In the genomic region with DNA sequence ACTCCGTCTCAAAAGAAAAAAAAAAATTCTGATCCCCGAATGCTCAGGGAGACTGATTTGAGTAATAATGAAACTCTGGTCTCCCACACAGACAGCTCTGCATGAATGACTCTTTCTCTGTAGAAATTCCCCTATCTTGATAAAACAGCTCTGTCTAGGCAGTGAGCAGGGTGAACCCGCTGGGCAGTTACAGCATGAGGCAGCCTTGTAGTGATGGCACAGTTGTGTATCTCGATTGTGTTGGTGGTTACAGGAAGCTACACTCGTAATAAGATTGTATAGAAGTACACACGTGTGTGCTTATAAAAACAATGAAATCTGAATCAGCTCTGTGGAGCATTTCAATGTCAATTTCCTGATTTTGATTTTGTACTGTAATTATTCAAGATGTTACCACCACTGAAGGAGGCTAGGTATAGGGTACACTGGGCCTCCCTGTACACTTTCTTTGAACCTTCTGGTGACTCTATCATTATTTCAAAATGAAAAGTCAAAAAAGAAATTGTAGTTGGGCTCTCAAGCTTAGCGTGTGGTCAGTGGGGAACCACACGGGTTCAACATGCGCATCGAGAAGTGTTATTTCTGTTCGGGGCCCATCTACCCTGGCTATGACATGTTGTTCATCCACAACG, we compare ENCODE assay signal across 8 cellular contexts. TPM values are rescaled to one million over a fixed set of nuclear protein-coding genes. Genes with fewer than 3 reads are reported as not detected.
DNase-seq lines count a peak whose midpoint lies in the region; ATAC-seq and TF ChIP-seq lines count a peak whose summit lies in the region.

No MANE protein-coding gene starts in this region.

- H3K27ac Mint-ChIP-seq in activated CD8-positive, alpha-beta T cell treated with anti-CD3 and anti-CD28 coated beads for 36 hours: peak overlapping the region; percentile 20

- no peak overlapping the region for H3K4me3 Mint-ChIP-seq in activated CD8-positive, alpha-beta T cell treated with anti-CD3 and anti-CD28 coated beads for 36 hours

- H3K36me3 ChIP-seq in ascending aorta: no peaks in the 10 kb centered on the region

- POLR2A ChIA-PET in activated CD8-positive, alpha-beta T cell treated with anti-CD3 and anti-CD28 coated beads for 36 hours (lab: Charles Lee): interaction anchor here (0.6 to 0.9 kb wide), 3 partner anchors 17 to 210 kb away, joined by 3 read pairs; no protein-coding TSS in a partner anchor

- CTCF ChIA-PET in activated CD8-positive, alpha-beta T cell treated with anti-CD3 and anti-CD28 coated beads for 36 hours (lab: Charles Lee): interaction anchor here (0.9 to 1.5 kb wide), 5 partner anchors 9 to 218 kb away, joined by 3 to 4 read pairs (median 3); no protein-coding TSS in a partner anchor

- peaks cover 22% of the 10 kb centered on the region for H3K27me3 Mint-ChIP-seq in activated CD8-positive, alpha-beta T cell treated with anti-CD3 and anti-CD28 coated beads for 36 hours

- H3K4me1 Mint-ChIP-seq in activated CD8-positive, alpha-beta T cell treated with anti-CD3 and anti-CD28 coated beads for 36 hours (ENCODE audit: low read depth): peaks cover 55% of the 10 kb centered on the region

- H3K4me3 ChIP-seq in ascending aorta: no peak overlapping the region

- peak; percentile 70 for ATAC-seq in GM19043 (IDR thresholded peaks at IDR 0.05; ENCODE audit: low read depth, unreplicated experiment)
- ATAC-seq in HG02943 (IDR thresholded peaks at IDR 0.05; ENCODE audit: low read depth, unreplicated experiment): peak; percentile 85
- ATAC-seq in activated CD8-positive, alpha-beta T cell treated with anti-CD3 and anti-CD28 coated beads for 36 hours: peak; percentile 86

- H3K27ac ChIP-seq in substantia nigra (ENCODE audit: low read depth, low read length, poor library complexity, severe bottlenecking) (no peak overlapping the region), ascending aorta (no peak overlapping the region)

- intact Hi-C loops in activated CD8-positive, alpha-beta T cell treated with anti-CD3 and anti-CD28 coated beads for 36 hours (cut with micrococcal nuclease): no loop called here
- intact Hi-C loops in ascending aorta (cut with DNase I): no loop called here

- H3K27me3 ChIP-seq in ascending aorta: no peaks in the 10 kb centered on the region

- peak; percentile 81 for DNase-seq in activated CD8-positive, alpha-beta T cell treated with anti-CD3 and anti-CD28 coated beads for 36 hours
- DNase-seq in stimulated activated CD4-positive, alpha-beta T cell treated with anti-CD3 and anti-CD28 coated beads, Interleukin-15, amount 100 ng/mL, for 48 hours (ENCODE audit: low read depth in 2 of 2): peak; percentile 35 to 50
- no peak for DNase-seq in NCI-H748 (lab: John Stamatoyannopoulos, UW; ENCODE audit: unreplicated experiment)
- no peak for DNase-seq in NCI-H1694 treated with DMSO at 0.1 percent for 48 hours (lab: John Stamatoyannopoulos, UW)
- DNase-seq in substantia nigra (lab: John Stamatoyannopoulos, UW): no peak
- DNase-seq in ascending aorta (ENCODE audit: low spot score in 2 of 2): no peak

- no peak for TF ChIP-seq CTCF in activated CD8-positive, alpha-beta T cell treated with anti-CD3 and anti-CD28 coated beads for 36 hours (IDR thresholded peaks at IDR 0.05)
- TF ChIP-seq CTCF in ascending aorta (IDR thresholded peaks at IDR 0.05): no peak

- peaks cover 2% of the 10 kb centered on the region for H3K36me3 Mint-ChIP-seq in activated CD8-positive, alpha-beta T cell treated with anti-CD3 and anti-CD28 coated beads for 36 hours (ENCODE audit: low read depth)

- no peaks in the 10 kb centered on the region for H3K9me3 ChIP-seq in ascending aorta

- peaks cover 0 to 4% of the 10 kb centered on the region in 2 donors for H3K4me1 ChIP-seq in ascending aorta

- no peaks in the 10 kb centered on the region for H3K9me3 Mint-ChIP-seq in activated CD8-positive, alpha-beta T cell treated with anti-CD3 and anti-CD28 coated beads for 36 hours

RNA-seq across cellular contexts. Expression of gene ATP8B1, which starts 34.9 kb away (rescaled TPM):
- total RNA-seq in activated CD8-positive, alpha-beta T cell treated with anti-CD3 and anti-CD28 coated beads for 36 hours: under 1 TPM; 0.18 to 0.38 TPM
- total RNA-seq in ascending aorta: 30.9 TPM

Comparison
In these comparisons a context has a peak if more than half of its experiments do, and no peak if none do; other contexts are left out.
1. DNase-seq: peak in activated CD8-positive, alpha-beta T cell treated with anti-CD3 and anti-CD28 coated beads for 36 hours (single experiment) and stimulated activated CD4-positive, alpha-beta T cell treated with anti-CD3 and anti-CD28 coated beads, Interleukin-15, amount 100 ng/mL, for 48 hours (2 of 2); none in NCI-H748 (single experiment), NCI-H1694 treated with DMSO at 0.1 percent for 48 hours (single experiment), substantia nigra (0 of 49) and ascending aorta (0 of 2).
2. RNA of gene ATP8B1, which starts 34.9 kb away (total RNA-seq): 30.9 TPM in ascending aorta (single experiment); 0.18 to 0.38 TPM in activated CD8-positive, alpha-beta T cell treated with anti-CD3 and anti-CD28 coated beads for 36 hours; every median in the first group is over 10 times any median in the second.
3. Peak in every context shown above with its lines, with median percentiles within 50 percentile points of each other: ATAC-seq.